In genomic region chr19:6588508-6589345, GRCh38 we compare ENCODE assay signal across 12 cellular contexts. TPM values are rescaled to one million over a fixed set of nuclear protein-coding genes. Genes with fewer than 3 reads are reported as not detected.
DNase-seq lines count a peak whose midpoint lies in the region; ATAC-seq and TF ChIP-seq lines count a peak whose summit lies in the region.
"Had no signal": no experiment of that assay in that cellular context is flagged by ENCODE, and none has a peak within 500 bp of the region (broad histone marks: within the 10 kb centered on the region; RNA-seq: fewer than 3 reads in every experiment).

No MANE protein-coding gene starts in this region.

- intact Hi-C loops in psoas muscle (cut with DNase I) = no loop called here

- no peaks in the 10 kb centered on the region for H3K4me1 ChIP-seq in psoas muscle

- no peaks in the 10 kb centered on the region for H3K9me3 ChIP-seq in psoas muscle

- peaks cover 0 to 78% (median 33%) of the 10 kb centered on the region in 3 donors for H3K27me3 ChIP-seq in psoas muscle (ENCODE audit: insufficient read depth in 3 of 3, low read length in 2 of 3)

- H3K36me3 ChIP-seq in psoas muscle (ENCODE audit: insufficient read depth in 1 of 2, low read depth in 1 of 2) = no peaks in the 10 kb centered on the region

- ATAC-seq in psoas muscle (no peak), HG02885 (IDR thresholded peaks at IDR 0.05; ENCODE audit: poor library complexity, unreplicated experiment) (no peak), HG02588 (IDR thresholded peaks at IDR 0.05; ENCODE audit: unreplicated experiment) (no peak)
- ATAC-seq: activated CD4-positive, CD25-positive, alpha-beta regulatory T cell treated with anti-CD3 and anti-CD28 coated beads, Interleukin-2, amount 50 U/mL, for 24 hours had no signal

- H3K27ac ChIP-seq in psoas muscle = no peak overlapping the region

- peak; percentile 30 for DNase-seq in activated T-cell treated with anti-CD3 and anti-CD28 coated beads for 4 hours
- no peak for DNase-seq in activated T-cell treated with anti-CD3 and anti-CD28 coated beads, Interleukin-2, amount 50 U/mL, for 48 hours
- DNase-seq in NOMO-1 (lab: John Stamatoyannopoulos, UW; ENCODE audit: unreplicated experiment in 2 of 2) = peak; percentile 57 to 58
- DNase-seq in astrocyte of the hippocampus (ENCODE audit: low read depth, low spot score) = peak; percentile 14
- DNase-seq in retina = peak; percentile 37
- no peak for DNase-seq in psoas muscle
- DNase-seq: C1 segment of cervical spinal cord, NCI-H510A treated with DMSO at 0.1 percent for 48 hours had no signal

- WGBS in psoas muscle, 3 donors = 3 to 8% (median 4%) methylated on average over 20 of the region's 20 CpGs

- TF ChIP-seq CTCF in psoas muscle (IDR thresholded peaks at IDR 0.05) = no peak

- no peak overlapping the region for H3K4me3 ChIP-seq in psoas muscle

RNA-seq across cellular contexts. Expression of gene CD70, which starts 2.2 kb away (rescaled TPM):
- total RNA-seq in psoas muscle = not detected
- not detected for polyA plus RNA-seq in psoas muscle
- total RNA-seq: cardiac septum had no signal

RNA-seq across cellular contexts. Expression of gene TNFSF9, which starts 57.9 kb away (rescaled TPM):
- total RNA-seq in psoas muscle = 1 to 10 TPM in 2 of 4 donors, under 1 TPM in 1, not detected in 1; 0.66 to 1.9 (median 1.2) TPM
- under 1 TPM; 0.25 to 0.57 (median 0.46) TPM for polyA plus RNA-seq in psoas muscle
- total RNA-seq: cardiac septum had no signal

Comparison
In these comparisons a context has a peak if more than half of its experiments do, and no peak if none do; other contexts are left out.
1. DNase-seq: peak in activated T-cell treated with anti-CD3 and anti-CD28 coated beads for 4 hours (single experiment), NOMO-1 (2 of 2), astrocyte of the hippocampus (single experiment) and retina (single experiment); none in activated T-cell treated with anti-CD3 and anti-CD28 coated beads, Interleukin-2, amount 50 U/mL, for 48 hours (0 of 2) and psoas muscle (0 of 2).